In genomic region chr2:64105676-64106461, GRCh38 we compare ENCODE assay signal across 11 cellular contexts. TPM values are rescaled to one million over a fixed set of nuclear protein-coding genes. Genes with fewer than 3 reads are reported as not detected.
DNase-seq lines count a peak whose midpoint lies in the region; ATAC-seq and TF ChIP-seq lines count a peak whose summit lies in the region.
"Had no signal": no experiment of that assay in that cellular context is flagged by ENCODE, and none has a peak within 500 bp of the region (broad histone marks: within the 10 kb centered on the region; RNA-seq: fewer than 3 reads in every experiment).

No MANE protein-coding gene starts in this region.

- H3K4me1 ChIP-seq in muscle layer of colon (ENCODE audit: insufficient read depth, low read length) = peaks cover 51% of the 10 kb centered on the region
- H3K4me1 ChIP-seq in CD4-positive, alpha-beta memory T cell (ENCODE audit: insufficient read depth, low read length) = peaks cover 58% of the 10 kb centered on the region

- no peaks in the 10 kb centered on the region for H3K27me3 Mint-ChIP-seq in CD4-positive, alpha-beta memory T cell

- DNase-seq in astrocyte of the spinal cord (ENCODE audit: low read depth, low spot score) (peak; percentile 5), DMS114 treated with DMSO at 0.1 percent for 48 hours (lab: John Stamatoyannopoulos, UW; ENCODE audit: unreplicated experiment) (no peak), GM10248 (ENCODE audit: extremely low spot score) (no peak)
- DNase-seq in CD4-positive, alpha-beta memory T cell = no peak
- DNase-seq: caudate nucleus had no signal

- peaks cover 20 to 53% of the 10 kb centered on the region in 2 donors for H3K36me3 Mint-ChIP-seq in CD4-positive, alpha-beta memory T cell

- peaks cover 16% of the 10 kb centered on the region for H3K36me3 ChIP-seq in muscle layer of colon (ENCODE audit: insufficient read depth, low read length)
- H3K36me3 ChIP-seq in CD4-positive, alpha-beta memory T cell (ENCODE audit: insufficient read depth, low read length) = peaks cover 23% of the 10 kb centered on the region
- H3K36me3 ChIP-seq: prostate gland had no signal

- CTCF ChIA-PET in CD4-positive, alpha-beta memory T cell (lab: Charles Lee; ENCODE audit: partially characterized antibody) = interaction anchor here (0.7 to 1.3 kb wide), 3 partner anchors 14 to 222 kb away, joined by 3 read pairs; no protein-coding TSS in a partner anchor
- CTCF ChIA-PET in GM10248 (lab: Yijun Ruan, JAX) = interaction anchor here (0.7 to 6.5 kb wide), 14 partner anchors 9 to 767 kb away, joined by 3 to 40 read pairs (median 4); partner anchors contain the start of gene UGP2

- no peaks in the 10 kb centered on the region for H3K9me3 ChIP-seq in muscle layer of colon (ENCODE audit: low read length)
- no peaks in the 10 kb centered on the region for H3K9me3 ChIP-seq in CD4-positive, alpha-beta memory T cell (ENCODE audit: control insufficient read depth in 1 of 2, low read length in 2 of 2)
- H3K9me3 ChIP-seq: prostate gland had no signal

- H3K9ac ChIP-seq in muscle layer of colon (ENCODE audit: low read length) = no peak overlapping the region
- H3K9ac ChIP-seq: GM23248 had no signal

- intact Hi-C loops in CD4-positive, alpha-beta memory T cell (cut with micrococcal nuclease) = no loop called here

- peak overlapping the region; percentile 13 for H3K27ac ChIP-seq in muscle layer of colon (ENCODE audit: low read depth, low read length)
- no peak overlapping the region for H3K27ac ChIP-seq in CD4-positive, alpha-beta memory T cell (ENCODE audit: low read depth, low read length)
- H3K27ac ChIP-seq: GM23248 had no signal

- TF ChIP-seq CTCF in astrocyte of the spinal cord (IDR thresholded peaks at IDR 0.05; ENCODE audit: low read depth, low read length) (no peak), GM10248 (IDR thresholded peaks at IDR 0.05; ENCODE audit: control extremely low read depth, extremely low read depth, low read depth, missing control alignments) (no peak)

- ATAC-seq in GM18508 (IDR thresholded peaks at IDR 0.05; ENCODE audit: insufficient read depth, unreplicated experiment) (peak; percentile 43), HG03159 (IDR thresholded peaks at IDR 0.05; ENCODE audit: unreplicated experiment) (peak; percentile 40), GM21737 (IDR thresholded peaks at IDR 0.05; ENCODE audit: unreplicated experiment) (no peak)

- POLR2A ChIA-PET in CD4-positive, alpha-beta memory T cell (lab: Charles Lee; ENCODE audit: partially characterized antibody) = no interaction called here
- POLR2A ChIA-PET in GM10248 (lab: Yijun Ruan, JAX) = interaction anchor here (1.3 kb wide), 1 partner anchor 264 kb away, joined by 3 read pairs; the partner anchor contains the start of gene UGP2

- in situ Hi-C loops in astrocyte of the spinal cord (cut with HindIII; ENCODE audit: low sequenced_read_pairs) = no loop called here

- H3K4me3 ChIP-seq in astrocyte of the spinal cord (ENCODE audit: low read depth, low read length) = no peak overlapping the region
- no peak overlapping the region for H3K4me3 ChIP-seq in muscle layer of colon (ENCODE audit: low read depth in 1 of 2, low read length in 2 of 2)
- H3K4me3 ChIP-seq in CD4-positive, alpha-beta memory T cell (ENCODE audit: low read length in 2 of 2) = no peak overlapping the region
- H3K4me3 ChIP-seq: GM23248, prostate gland had no signal

- peak overlapping the region in 3 of 7 donors; percentile 34 to 52 (median 35) for H3K27ac Mint-ChIP-seq in CD4-positive, alpha-beta memory T cell

- H3K4me3 Mint-ChIP-seq in CD4-positive, alpha-beta memory T cell = no peak overlapping the region

- H3K4me1 Mint-ChIP-seq in CD4-positive, alpha-beta memory T cell = peaks cover 33 to 75% (median 51%) of the 10 kb centered on the region in 4 donors

- peaks cover 0 to 2% (median 0%) of the 10 kb centered on the region in 8 donors for H3K9me3 Mint-ChIP-seq in CD4-positive, alpha-beta memory T cell

- H3K27me3 ChIP-seq in muscle layer of colon (ENCODE audit: control insufficient read depth in 1 of 2, insufficient read depth in 2 of 2, low read length in 2 of 2) = no peaks in the 10 kb centered on the region
- H3K27me3 ChIP-seq in CD4-positive, alpha-beta memory T cell (ENCODE audit: insufficient read depth, low read length) = no peaks in the 10 kb centered on the region

RNA-seq across cellular contexts. Expression of gene PELI1, which starts 38.4 kb away (rescaled TPM):
- 10 to 100 TPM; 36.7 to 40.5 TPM for total RNA-seq in CD4-positive, alpha-beta memory T cell
- polyA plus RNA-seq in CD4-positive, alpha-beta memory T cell = 10 to 100 TPM; 11.3 to 15.4 TPM
